Comparison of ENCODE assay signal across 22 cellular contexts in the genomic region with DNA sequence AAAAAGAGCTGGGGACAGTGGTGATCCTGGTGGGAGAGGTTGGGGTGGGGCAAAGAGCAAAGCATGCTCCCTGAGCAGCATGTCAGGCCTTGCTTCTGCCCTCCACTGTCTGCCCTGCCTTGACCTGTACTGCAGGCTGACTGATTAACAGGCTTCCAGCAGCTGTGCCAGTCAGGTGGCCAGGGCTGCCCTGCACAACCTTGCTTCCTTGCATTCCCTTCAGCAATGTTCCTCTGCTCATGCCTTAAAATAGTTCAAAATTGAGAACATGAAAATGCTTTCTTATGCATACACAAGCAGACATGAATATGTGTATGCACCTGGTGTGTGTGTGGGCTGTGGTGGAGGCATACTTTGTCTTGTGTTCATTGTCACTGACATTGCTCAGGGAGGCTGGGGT. TPM values are rescaled to one million over a fixed set of nuclear protein-coding genes. Genes with fewer than 3 reads are reported as not detected.
DNase-seq lines count a peak whose midpoint lies in the region; ATAC-seq and TF ChIP-seq lines count a peak whose summit lies in the region.
"Had no signal": no experiment of that assay in that cellular context is flagged by ENCODE, and none has a peak within 500 bp of the region (broad histone marks: within the 10 kb centered on the region; RNA-seq: fewer than 3 reads in every experiment).

No MANE protein-coding gene starts in this region.

- ATAC-seq in Right ventricle myocardium inferior (peak; percentile 87), esophagus mucosa (peak; percentile 77), mucosa of descending colon (peak; percentile 62), omental fat pad (ENCODE audit: low FRiP score) (no peak), GM21737 (IDR thresholded peaks at IDR 0.05; ENCODE audit: unreplicated experiment) (no peak)
- ATAC-seq: T-cell had no signal

- TF ChIP-seq CTCF in mucosa of descending colon (IDR thresholded peaks at IDR 0.05) (no peak), omental fat pad (IDR thresholded peaks at IDR 0.05) (no peak)

- no peaks in the 10 kb centered on the region for H3K36me3 ChIP-seq in mucosa of descending colon (ENCODE audit: low read depth)

- no peaks in the 10 kb centered on the region for H3K9me3 ChIP-seq in mucosa of descending colon

- H3K4me3 ChIP-seq in mucosa of descending colon, result no peak overlapping the region
- H3K4me3 ChIP-seq: skin epidermis had no signal

- intact Hi-C loops in Right ventricle myocardium inferior (cut with DNase I) (no loop called here), cardiac septum (cut with DNase I) (no loop called here), mucosa of descending colon (cut with DNase I, micrococcal nuclease) (no loop called here)

- no peak for DNase-seq in Right ventricle myocardium inferior (ENCODE audit: missing footprints)
- DNase-seq in cardiac septum (ENCODE audit: low spot score), result no peak
- no peak for DNase-seq in mucosa of descending colon
- no peak for DNase-seq in omental fat pad (ENCODE audit: low spot score)
- DNase-seq in T-helper 9 cell, result no peak
- DNase-seq in occipital lobe (lab: John Stamatoyannopoulos, UW), result no peak
- DNase-seq: activated CD4-positive, alpha-beta T cell treated with anti-CD3 and anti-CD28 coated beads, Interleukin-2, amount 50 U/mL, for 4 hours; amygdala; C1 segment of cervical spinal cord; central memory CD4-positive, alpha-beta T cell; DMS153; GDM1; KBM-7; MV-4-11; NCI-H1930; NCI-H510A; stimulated activated CD4-positive, alpha-beta T cell treated with anti-CD3 and anti-CD28 coated beads, Interleukin-4, amount 100 ng/mL, for 1 hour; T-cell had no signal

- no peaks in the 10 kb centered on the region for H3K4me1 ChIP-seq in mucosa of descending colon (ENCODE audit: low read depth)

RNA-seq across cellular contexts. Expression of a gene that starts 1.3 kb away (rescaled TPM):
- total RNA-seq in Right ventricle myocardium inferior (not detected), cardiac septum (0.22 TPM), esophagus mucosa (0.64 TPM), mucosa of descending colon (under 1 TPM; 0.51 to 0.84 (median 0.70) TPM), omental fat pad (1 to 10 TPM in 1 of 4 donors, under 1 TPM in 3; 0.48 to 2.5 (median 0.94) TPM), occipital lobe (0.94 TPM)

RNA-seq across cellular contexts. Expression of a gene that starts 17.8 kb away (rescaled TPM):
- not detected for total RNA-seq in Right ventricle myocardium inferior
- total RNA-seq in cardiac septum, result 0.24 TPM
- total RNA-seq in esophagus mucosa, result 0.24 TPM
- total RNA-seq in mucosa of descending colon, result under 1 TPM in 2 of 3 donors, not detected in 1; 0.12 to 0.16 TPM
- total RNA-seq in omental fat pad, result under 1 TPM in 2 of 4 donors, not detected in 2; 0.24 to 0.65 TPM
- 0.31 TPM for total RNA-seq in occipital lobe
- total RNA-seq: ureter had no signal

Comparison
In these comparisons a context has a peak if more than half of its experiments do, and no peak if none do; other contexts are left out.
1. ATAC-seq: peak in Right ventricle myocardium inferior (single experiment), esophagus mucosa (single experiment) and mucosa of descending colon (single experiment); none in omental fat pad (single experiment) and GM21737 (single experiment).